1 cellular context compared by ENCODE assay signal in the genomic region with DNA sequence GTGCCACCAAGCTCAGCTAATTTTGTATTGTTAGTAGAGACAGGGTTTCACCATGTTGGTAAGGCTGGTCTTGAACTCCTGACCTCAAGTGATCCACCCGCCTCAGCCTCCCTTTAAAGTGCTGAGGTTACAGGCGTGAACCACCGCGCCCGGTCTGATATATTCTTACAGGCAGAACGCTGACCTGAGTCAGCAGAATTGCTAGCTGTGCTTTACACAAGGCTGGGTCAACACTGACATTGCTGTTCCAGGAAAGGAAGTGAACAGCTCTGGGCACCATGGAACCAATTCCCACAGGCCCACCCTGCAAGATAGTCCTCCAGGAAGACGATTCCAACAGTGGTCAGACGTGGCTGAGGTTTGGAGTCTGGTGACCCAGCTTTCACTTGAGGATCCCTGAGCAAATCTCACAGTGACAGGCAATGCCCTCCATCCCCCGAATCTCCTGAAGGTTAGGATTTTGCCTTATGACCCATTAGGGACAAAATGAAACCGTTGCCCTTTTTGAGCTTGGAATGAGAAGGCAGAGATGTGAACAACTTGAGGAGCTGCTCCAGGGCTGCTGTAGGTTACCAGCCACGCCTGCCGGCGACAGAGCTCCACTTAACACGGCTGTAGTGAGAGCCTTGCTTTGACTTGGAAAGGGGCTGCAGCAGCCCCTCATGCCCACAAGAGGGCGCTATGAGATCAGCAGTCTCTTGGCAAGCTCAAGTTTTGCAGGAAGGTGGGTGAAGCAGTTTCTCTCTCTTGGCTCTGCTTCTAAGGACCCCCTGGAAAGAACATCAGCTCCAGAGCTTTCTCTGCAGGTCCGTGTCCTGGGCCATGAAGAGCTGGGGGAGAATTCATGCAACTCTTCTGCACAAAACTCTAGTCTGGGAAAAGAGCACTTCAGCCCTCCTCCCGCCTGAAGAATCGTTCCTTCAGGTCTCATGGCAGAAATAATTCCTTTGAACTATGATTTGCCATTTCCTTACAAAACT.
TF ChIP-seq lines count a peak whose summit lies in the region.

No MANE protein-coding gene starts in this region.

TF ChIP-seq in K562, 482 proteins besides CTCF, POLR2A, EP300 and RAD21 (continued from another document):
- TF ChIP-seq, protein P1, sequence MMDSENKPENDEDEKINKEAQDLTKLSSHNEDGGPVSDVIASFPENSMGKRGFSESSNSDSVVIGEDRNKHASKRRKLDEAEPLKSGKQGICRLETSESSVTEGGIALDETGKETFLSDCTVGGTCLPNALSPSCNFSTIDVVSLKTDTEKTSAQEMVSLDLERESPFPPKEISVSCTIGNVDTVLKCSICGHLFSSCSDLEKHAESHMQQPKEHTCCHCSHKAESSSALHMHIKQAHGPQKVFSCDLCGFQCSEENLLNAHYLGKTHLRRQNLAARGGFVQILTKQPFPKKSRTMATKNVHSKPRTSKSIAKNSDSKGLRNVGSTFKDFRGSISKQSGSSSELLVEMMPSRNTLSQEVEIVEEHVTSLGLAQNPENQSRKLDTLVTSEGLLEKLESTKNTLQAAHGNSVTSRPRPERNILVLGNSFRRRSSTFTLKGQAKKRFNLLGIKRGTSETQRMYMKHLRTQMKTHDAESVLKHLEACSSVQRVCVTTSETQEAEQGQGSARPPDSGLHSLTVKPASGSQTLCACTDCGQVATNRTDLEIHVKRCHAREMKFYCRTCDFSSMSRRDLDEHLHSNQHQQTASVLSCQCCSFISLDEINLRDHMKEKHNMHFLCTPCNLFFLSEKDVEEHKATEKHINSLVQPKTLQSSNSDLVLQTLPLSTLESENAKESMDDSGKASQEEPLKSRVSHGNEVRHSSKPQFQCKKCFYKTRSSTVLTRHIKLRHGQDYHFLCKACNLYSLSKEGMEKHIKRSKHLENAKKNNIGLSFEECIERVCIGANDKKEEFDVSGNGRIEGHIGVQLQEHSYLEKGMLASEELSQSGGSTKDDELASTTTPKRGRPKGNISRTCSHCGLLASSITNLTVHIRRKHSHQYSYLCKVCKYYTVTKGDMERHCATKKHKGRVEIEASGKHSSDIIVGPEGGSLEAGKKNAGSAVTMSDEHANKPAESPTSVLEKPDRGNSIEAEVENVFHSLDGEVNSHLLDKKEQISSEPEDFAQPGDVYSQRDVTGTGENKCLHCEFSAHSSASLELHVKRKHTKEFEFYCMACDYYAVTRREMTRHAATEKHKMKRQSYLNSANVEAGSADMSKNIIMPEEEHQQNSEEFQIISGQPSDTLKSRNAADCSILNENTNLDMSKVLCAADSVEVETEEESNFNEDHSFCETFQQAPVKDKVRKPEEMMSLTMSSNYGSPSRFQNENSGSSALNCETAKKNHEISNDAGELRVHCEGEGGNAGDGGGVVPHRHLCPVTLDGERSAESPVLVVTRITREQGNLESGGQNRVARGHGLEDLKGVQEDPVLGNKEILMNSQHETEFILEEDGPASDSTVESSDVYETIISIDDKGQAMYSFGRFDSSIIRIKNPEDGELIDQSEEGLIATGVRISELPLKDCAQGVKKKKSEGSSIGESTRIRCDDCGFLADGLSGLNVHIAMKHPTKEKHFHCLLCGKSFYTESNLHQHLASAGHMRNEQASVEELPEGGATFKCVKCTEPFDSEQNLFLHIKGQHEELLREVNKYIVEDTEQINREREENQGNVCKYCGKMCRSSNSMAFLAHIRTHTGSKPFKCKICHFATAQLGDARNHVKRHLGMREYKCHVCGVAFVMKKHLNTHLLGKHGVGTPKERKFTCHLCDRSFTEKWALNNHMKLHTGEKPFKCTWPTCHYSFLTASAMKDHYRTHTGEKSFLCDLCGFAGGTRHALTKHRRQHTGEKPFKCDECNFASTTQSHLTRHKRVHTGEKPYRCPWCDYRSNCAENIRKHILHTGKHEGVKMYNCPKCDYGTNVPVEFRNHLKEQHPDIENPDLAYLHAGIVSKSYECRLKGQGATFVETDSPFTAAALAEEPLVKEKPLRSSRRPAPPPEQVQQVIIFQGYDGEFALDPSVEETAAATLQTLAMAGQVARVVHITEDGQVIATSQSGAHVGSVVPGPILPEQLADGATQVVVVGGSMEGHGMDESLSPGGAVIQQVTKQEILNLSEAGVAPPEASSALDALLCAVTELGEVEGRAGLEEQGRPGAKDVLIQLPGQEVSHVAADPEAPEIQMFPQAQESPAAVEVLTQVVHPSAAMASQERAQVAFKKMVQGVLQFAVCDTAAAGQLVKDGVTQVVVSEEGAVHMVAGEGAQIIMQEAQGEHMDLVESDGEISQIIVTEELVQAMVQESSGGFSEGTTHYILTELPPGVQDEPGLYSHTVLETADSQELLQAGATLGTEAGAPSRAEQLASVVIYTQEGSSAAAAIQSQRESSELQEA (IDR thresholded peaks at IDR 0.05; ENCODE audit: low read depth) = no peak
- TF ChIP-seq THRAP3 (IDR thresholded peaks at IDR 0.05; ENCODE audit: borderline replicate concordance) (no peak), ASH1L (IDR thresholded peaks at IDR 0.05; ENCODE audit: borderline replicate concordance, low read depth, partially characterized antibody) (no peak), NR4A1 (CRISPR knock-in tag; IDR thresholded peaks at IDR 0.05) (no peak), NR4A1 (tag; IDR thresholded peaks at IDR 0.05) (no peak), RFX7 (CRISPR knock-in tag; IDR thresholded peaks at IDR 0.05) (no peak), ZBTB1 (CRISPR knock-in tag; IDR thresholded peaks at IDR 0.05; ENCODE audit: borderline replicate concordance, low read depth) (no peak), MAFF (IDR thresholded peaks at IDR 0.05; ENCODE audit: low read length) (peak; percentile 93), ZNF217 (CRISPR knock-in tag; IDR thresholded peaks at IDR 0.05) (no peak), CTBP1 (IDR thresholded peaks at IDR 0.05; ENCODE audit: borderline replicate concordance) (peak; percentile 45; the same call in 1 of the 2 replicates), ZNF699 (CRISPR knock-in tag; IDR thresholded peaks at IDR 0.05; ENCODE audit: insufficient replicate concordance) (no peak), TOE1 (IDR thresholded peaks at IDR 0.05; ENCODE audit: borderline replicate concordance) (no peak), TOE1 (CRISPR knock-in tag; IDR thresholded peaks at IDR 0.05; ENCODE audit: borderline replicate concordance, low read depth) (no peak), HNRNPLL (IDR thresholded peaks at IDR 0.05; ENCODE audit: low read depth, low read length, poor library complexity, severe bottlenecking) (no peak), TAF7 (tag; IDR thresholded peaks at IDR 0.05) (no peak), NFIX (CRISPR knock-in tag; IDR thresholded peaks at IDR 0.05; ENCODE audit: low read depth) (no peak), ZNF384 (IDR thresholded peaks at IDR 0.05; ENCODE audit: low read depth, low read length) (no peak), PYGO2 (tag; IDR thresholded peaks at IDR 0.05) (no peak), ZNF23 (CRISPR knock-in tag; IDR thresholded peaks at IDR 0.05) (no peak), ZNF717 (CRISPR knock-in tag; IDR thresholded peaks at IDR 0.05) (no peak), NUFIP1 (IDR thresholded peaks at IDR 0.05; ENCODE audit: partially characterized antibody) (no peak), ZC3H8 (IDR thresholded peaks at IDR 0.05) (peak; percentile 81; the same call in 1 of the 2 replicates), ZNF263 (CRISPR knock-in tag; IDR thresholded peaks at IDR 0.05; ENCODE audit: borderline replicate concordance) (peak; percentile 61; the same call in 1 of the 2 replicates), TRIM28 (IDR thresholded peaks at IDR 0.05) (no peak), ZFP30 (CRISPR knock-in tag; IDR thresholded peaks at IDR 0.05; ENCODE audit: borderline replicate concordance) (no peak), POLR2AphosphoS2 (IDR thresholded peaks at IDR 0.05; ENCODE audit: low read length) (no peak; the same call in 1 of the 2 replicates), FOXK2 (conservative IDR thresholded peaks at IDR 0.05 in 1 of 2, IDR thresholded peaks at IDR 0.05 in 1 of 2; ENCODE audit: low read depth in 2 of 2) (no peak), E2F5 (CRISPR knock-in tag; IDR thresholded peaks at IDR 0.05) (no peak), NFYB (IDR thresholded peaks at IDR 0.05; ENCODE audit: extremely low read depth, insufficient read length) (no peak), CC2D1A (IDR thresholded peaks at IDR 0.05) (peak; percentile 59; the same call in 1 of the 2 replicates)
- TF ChIP-seq, protein P2, sequence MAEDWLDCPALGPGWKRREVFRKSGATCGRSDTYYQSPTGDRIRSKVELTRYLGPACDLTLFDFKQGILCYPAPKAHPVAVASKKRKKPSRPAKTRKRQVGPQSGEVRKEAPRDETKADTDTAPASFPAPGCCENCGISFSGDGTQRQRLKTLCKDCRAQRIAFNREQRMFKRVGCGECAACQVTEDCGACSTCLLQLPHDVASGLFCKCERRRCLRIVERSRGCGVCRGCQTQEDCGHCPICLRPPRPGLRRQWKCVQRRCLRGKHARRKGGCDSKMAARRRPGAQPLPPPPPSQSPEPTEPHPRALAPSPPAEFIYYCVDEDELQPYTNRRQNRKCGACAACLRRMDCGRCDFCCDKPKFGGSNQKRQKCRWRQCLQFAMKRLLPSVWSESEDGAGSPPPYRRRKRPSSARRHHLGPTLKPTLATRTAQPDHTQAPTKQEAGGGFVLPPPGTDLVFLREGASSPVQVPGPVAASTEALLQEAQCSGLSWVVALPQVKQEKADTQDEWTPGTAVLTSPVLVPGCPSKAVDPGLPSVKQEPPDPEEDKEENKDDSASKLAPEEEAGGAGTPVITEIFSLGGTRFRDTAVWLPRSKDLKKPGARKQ (CRISPR knock-in tag; IDR thresholded peaks at IDR 0.05) = no peak
- TF ChIP-seq, protein P3, sequence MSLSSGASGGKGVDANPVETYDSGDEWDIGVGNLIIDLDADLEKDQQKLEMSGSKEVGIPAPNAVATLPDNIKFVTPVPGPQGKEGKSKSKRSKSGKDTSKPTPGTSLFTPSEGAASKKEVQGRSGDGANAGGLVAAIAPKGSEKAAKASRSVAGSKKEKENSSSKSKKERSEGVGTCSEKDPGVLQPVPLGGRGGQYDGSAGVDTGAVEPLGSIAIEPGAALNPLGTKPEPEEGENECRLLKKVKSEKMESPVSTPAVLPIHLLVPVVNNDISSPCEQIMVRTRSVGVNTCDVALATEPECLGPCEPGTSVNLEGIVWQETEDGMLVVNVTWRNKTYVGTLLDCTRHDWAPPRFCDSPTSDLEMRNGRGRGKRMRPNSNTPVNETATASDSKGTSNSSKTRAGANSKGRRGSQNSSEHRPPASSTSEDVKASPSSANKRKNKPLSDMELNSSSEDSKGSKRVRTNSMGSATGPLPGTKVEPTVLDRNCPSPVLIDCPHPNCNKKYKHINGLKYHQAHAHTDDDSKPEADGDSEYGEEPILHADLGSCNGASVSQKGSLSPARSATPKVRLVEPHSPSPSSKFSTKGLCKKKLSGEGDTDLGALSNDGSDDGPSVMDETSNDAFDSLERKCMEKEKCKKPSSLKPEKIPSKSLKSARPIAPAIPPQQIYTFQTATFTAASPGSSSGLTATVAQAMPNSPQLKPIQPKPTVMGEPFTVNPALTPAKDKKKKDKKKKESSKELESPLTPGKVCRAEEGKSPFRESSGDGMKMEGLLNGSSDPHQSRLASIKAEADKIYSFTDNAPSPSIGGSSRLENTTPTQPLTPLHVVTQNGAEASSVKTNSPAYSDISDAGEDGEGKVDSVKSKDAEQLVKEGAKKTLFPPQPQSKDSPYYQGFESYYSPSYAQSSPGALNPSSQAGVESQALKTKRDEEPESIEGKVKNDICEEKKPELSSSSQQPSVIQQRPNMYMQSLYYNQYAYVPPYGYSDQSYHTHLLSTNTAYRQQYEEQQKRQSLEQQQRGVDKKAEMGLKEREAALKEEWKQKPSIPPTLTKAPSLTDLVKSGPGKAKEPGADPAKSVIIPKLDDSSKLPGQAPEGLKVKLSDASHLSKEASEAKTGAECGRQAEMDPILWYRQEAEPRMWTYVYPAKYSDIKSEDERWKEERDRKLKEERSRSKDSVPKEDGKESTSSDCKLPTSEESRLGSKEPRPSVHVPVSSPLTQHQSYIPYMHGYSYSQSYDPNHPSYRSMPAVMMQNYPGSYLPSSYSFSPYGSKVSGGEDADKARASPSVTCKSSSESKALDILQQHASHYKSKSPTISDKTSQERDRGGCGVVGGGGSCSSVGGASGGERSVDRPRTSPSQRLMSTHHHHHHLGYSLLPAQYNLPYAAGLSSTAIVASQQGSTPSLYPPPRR (CRISPR knock-in tag; IDR thresholded peaks at IDR 0.05; ENCODE audit: borderline replicate concordance) = no peak
- TF ChIP-seq, protein P4, sequence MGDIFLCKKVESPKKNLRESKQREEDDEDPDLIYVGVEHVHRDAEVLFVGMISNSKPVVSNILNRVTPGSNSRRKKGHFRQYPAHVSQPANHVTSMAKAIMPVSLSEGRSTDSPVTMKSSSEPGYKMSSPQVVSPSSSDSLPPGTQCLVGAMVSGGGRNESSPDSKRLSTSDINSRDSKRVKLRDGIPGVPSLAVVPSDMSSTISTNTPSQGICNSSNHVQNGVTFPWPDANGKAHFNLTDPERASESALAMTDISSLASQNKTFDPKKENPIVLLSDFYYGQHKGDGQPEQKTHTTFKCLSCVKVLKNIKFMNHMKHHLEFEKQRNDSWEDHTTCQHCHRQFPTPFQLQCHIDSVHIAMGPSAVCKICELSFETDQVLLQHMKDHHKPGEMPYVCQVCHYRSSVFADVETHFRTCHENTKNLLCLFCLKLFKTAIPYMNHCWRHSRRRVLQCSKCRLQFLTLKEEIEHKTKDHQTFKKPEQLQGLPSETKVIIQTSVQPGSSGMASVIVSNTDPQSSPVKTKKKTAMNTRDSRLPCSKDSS (IDR thresholded peaks at IDR 0.05; ENCODE audit: low read depth, partially characterized antibody) = no peak
- TF ChIP-seq, protein P5, sequence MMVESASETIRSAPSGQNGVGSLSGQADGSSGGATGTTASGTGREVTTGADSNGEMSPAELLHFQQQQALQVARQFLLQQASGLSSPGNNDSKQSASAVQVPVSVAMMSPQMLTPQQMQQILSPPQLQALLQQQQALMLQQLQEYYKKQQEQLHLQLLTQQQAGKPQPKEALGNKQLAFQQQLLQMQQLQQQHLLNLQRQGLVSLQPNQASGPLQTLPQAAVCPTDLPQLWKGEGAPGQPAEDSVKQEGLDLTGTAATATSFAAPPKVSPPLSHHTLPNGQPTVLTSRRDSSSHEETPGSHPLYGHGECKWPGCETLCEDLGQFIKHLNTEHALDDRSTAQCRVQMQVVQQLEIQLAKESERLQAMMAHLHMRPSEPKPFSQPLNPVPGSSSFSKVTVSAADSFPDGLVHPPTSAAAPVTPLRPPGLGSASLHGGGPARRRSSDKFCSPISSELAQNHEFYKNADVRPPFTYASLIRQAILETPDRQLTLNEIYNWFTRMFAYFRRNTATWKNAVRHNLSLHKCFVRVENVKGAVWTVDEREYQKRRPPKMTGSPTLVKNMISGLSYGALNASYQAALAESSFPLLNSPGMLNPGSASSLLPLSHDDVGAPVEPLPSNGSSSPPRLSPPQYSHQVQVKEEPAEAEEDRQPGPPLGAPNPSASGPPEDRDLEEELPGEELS (CRISPR knock-in tag; IDR thresholded peaks at IDR 0.05; ENCODE audit: borderline replicate concordance) = no peak
